17 cellular contexts compared by ENCODE assay signal in the genomic region with DNA sequence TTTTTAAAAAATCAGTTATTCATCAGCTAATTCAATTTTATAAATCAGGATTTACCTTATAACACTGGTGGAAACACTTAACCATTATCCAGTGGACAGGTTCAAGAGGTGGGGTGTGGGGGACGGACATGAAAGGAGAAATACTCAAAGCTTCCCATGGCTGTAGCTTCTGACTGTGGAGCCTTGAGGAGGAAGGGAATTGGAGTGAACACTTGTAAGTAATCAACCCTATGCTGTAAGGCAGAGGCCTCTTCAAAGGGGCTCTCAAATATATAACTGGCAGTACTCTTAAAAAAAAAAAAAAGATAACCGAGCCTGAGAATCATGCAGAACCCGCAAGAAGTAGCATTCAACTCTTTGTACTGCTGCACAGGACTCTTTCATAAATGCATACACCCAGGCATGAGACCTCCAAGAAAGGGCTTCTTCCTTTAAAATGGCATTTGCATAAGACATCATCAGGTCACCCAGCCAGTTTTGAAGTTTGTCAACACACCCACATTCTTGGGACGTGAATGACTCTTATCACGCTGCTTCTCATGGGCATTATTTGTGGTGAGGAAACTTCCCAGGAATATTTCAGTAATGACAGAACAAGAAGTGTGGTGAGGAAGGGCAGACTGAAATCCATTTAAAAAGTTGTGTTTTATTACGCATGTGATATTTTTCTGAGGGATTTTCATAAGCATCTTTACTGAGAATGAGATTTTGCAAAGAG. TPM values are rescaled to one million over a fixed set of nuclear protein-coding genes. Genes with fewer than 3 reads are reported as not detected.
DNase-seq lines count a peak whose midpoint lies in the region; ATAC-seq and TF ChIP-seq lines count a peak whose summit lies in the region.
"Had no signal": no experiment of that assay in that cellular context is flagged by ENCODE, and none has a peak within 500 bp of the region (broad histone marks: within the 10 kb centered on the region; RNA-seq: fewer than 3 reads in every experiment).

No MANE protein-coding gene starts in this region.

- H3K27ac Mint-ChIP-seq in Caco-2 (ENCODE audit: unreplicated experiment) (peak overlapping the region; percentile 37), osteocyte (ENCODE audit: unreplicated experiment) (no peak overlapping the region)
- H3K27ac Mint-ChIP-seq: CD4-positive, alpha-beta memory T cell had no signal

- H3K4me1 ChIP-seq in Caco-2 = peaks cover 6% of the 10 kb centered on the region; the same call in 1 of the 2 replicates

- H3K27me3 ChIP-seq in Caco-2 (replicated peaks; ENCODE audit: control insufficient read depth, insufficient read depth, low read length) = no peaks in the 10 kb centered on the region
- H3K27me3 ChIP-seq: right lobe of liver, tibial nerve had no signal

- BruUV-seq in Caco-2 (replicated peaks; lab: Mats Ljungman, UMichigan) = no TSS peak

- H3K36me3 Mint-ChIP-seq in Caco-2 (ENCODE audit: insufficient read depth, unreplicated experiment) (no peaks in the 10 kb centered on the region), osteocyte (ENCODE audit: unreplicated experiment) (peaks cover 32% of the 10 kb centered on the region)
- H3K36me3 Mint-ChIP-seq: CD4-positive, alpha-beta memory T cell had no signal

- H3K4me1 Mint-ChIP-seq in Caco-2 (ENCODE audit: low read depth, unreplicated experiment) (peaks cover 23% of the 10 kb centered on the region), osteocyte (ENCODE audit: unreplicated experiment) (peaks cover 9% of the 10 kb centered on the region)
- H3K4me1 Mint-ChIP-seq: CD4-positive, alpha-beta memory T cell had no signal

- DNase-seq in Caco-2 (peak; percentile 54 to 59), NCI-H226 (peak; percentile 95), omental fat pad (ENCODE audit: low spot score) (no peak), osteocyte (ENCODE audit: extremely low spot score, unreplicated experiment) (no peak), putamen (ENCODE audit: low spot score) (no peak)
- DNase-seq: activated T-cell treated with anti-CD3 and anti-CD28 coated beads, Interleukin-2, amount 50 U/mL, for 48 hours; CD4-positive, alpha-beta memory T cell; NCI-H1048; NCI-H524; right lobe of liver; SK-N-SH had no signal

- H3K9me3 Mint-ChIP-seq in Caco-2 (ENCODE audit: unreplicated experiment) (peaks cover 9% of the 10 kb centered on the region), osteocyte (ENCODE audit: unreplicated experiment) (peaks cover 8% of the 10 kb centered on the region)

- intact Hi-C loops in Caco-2 (cut with micrococcal nuclease; ENCODE audit: unreplicated experiment) = loop anchor here (1.0 kb wide), 1 partner anchor 18 kb away; no protein-coding TSS in a partner anchor

- no peak overlapping the region for H3K4me3 Mint-ChIP-seq in Caco-2 (ENCODE audit: unreplicated experiment)
- H3K4me3 Mint-ChIP-seq in osteocyte (ENCODE audit: unreplicated experiment) = no peak overlapping the region
- H3K4me3 Mint-ChIP-seq: CD4-positive, alpha-beta memory T cell had no signal

- no peaks in the 10 kb centered on the region for H3K36me3 ChIP-seq in Caco-2 (ENCODE audit: control insufficient read depth, insufficient read depth, low read length)
- H3K36me3 ChIP-seq: right lobe of liver had no signal

- H3K4me3 ChIP-seq in Caco-2 (ENCODE audit: low read depth, low read length) = no peak overlapping the region
- H3K4me3 ChIP-seq: GM12878, right lobe of liver, tibial nerve had no signal

- no peak for TF ChIP-seq CTCF in Caco-2 (IDR thresholded peaks at IDR 0.05; ENCODE audit: insufficient read depth in 1 of 2, low read depth in 1 of 2, low read length in 1 of 2, severe bottlenecking in 1 of 2, unreplicated experiment in 1 of 2)
- no peak for TF ChIP-seq CTCF in omental fat pad (IDR thresholded peaks at IDR 0.05)
- TF ChIP-seq CTCF in osteocyte (IDR thresholded peaks at IDR 0.05) = no peak

- POLR2A ChIA-PET in Caco-2 (lab: Charles Lee) = no interaction called here

- CTCF ChIA-PET in Caco-2 (lab: Charles Lee) = no interaction called here

- H3K27me3 Mint-ChIP-seq in Caco-2 (ENCODE audit: insufficient read depth, unreplicated experiment) (no peaks in the 10 kb centered on the region), osteocyte (ENCODE audit: unreplicated experiment) (no peaks in the 10 kb centered on the region)

- H3K9me3 ChIP-seq in Caco-2 = peaks cover under 1% of the 10 kb centered on the region; the same call in 1 of the 2 replicates
- H3K9me3 ChIP-seq: right lobe of liver had no signal

- peak; percentile 77 for ATAC-seq in esophagus mucosa
- peak; percentile 42 for ATAC-seq in omental fat pad (ENCODE audit: low FRiP score)
- no peak for ATAC-seq in GM19035 (IDR thresholded peaks at IDR 0.05; ENCODE audit: unreplicated experiment)
- ATAC-seq in HG03108 (IDR thresholded peaks at IDR 0.05; ENCODE audit: unreplicated experiment) = no peak
- ATAC-seq: activated CD4-positive, CD25-positive, alpha-beta regulatory T cell treated with anti-CD3 and anti-CD28 coated beads, Interleukin-2, amount 50 U/mL, for 24 hours; GM12878; right lobe of liver had no signal

RNA-seq across cellular contexts. Expression of a gene that starts 8.1 kb away (rescaled TPM):
- 0.11 TPM in 1 of 2 replicates, not detected in the other for total RNA-seq in Caco-2 (2022)
- total RNA-seq in esophagus mucosa = 23.1 TPM
- total RNA-seq in omental fat pad = 100 to 1,000 TPM in 3 of 4 donors, 10 to 100 TPM in 1; 51.7 to 180 (median 108) TPM
- total RNA-seq in osteocyte = 33.1 and 34.4 TPM in 2 replicates
- total RNA-seq: CD4-positive, alpha-beta memory T cell had no signal

Comparison
In these comparisons a context has a peak if more than half of its experiments do, and no peak if none do; other contexts are left out.
1. DNase-seq: peak in Caco-2 (2 of 2) and NCI-H226 (single experiment); none in omental fat pad (single experiment), osteocyte (single experiment) and putamen (single experiment).
2. ATAC-seq: peak in esophagus mucosa (single experiment) and omental fat pad (single experiment); none in GM19035 (single experiment) and HG03108 (single experiment).
3. RNA of a gene that starts 8.1 kb away (total RNA-seq): 51.7 to 180 TPM in omental fat pad, 33.1 to 34.4 TPM in osteocyte and 23.1 TPM in esophagus mucosa (single experiment); 0.11 TPM in Caco-2; every median in the first group is over 10 times any median in the second.